ENCODE assay signal across 8 cellular contexts in the genomic region with DNA sequence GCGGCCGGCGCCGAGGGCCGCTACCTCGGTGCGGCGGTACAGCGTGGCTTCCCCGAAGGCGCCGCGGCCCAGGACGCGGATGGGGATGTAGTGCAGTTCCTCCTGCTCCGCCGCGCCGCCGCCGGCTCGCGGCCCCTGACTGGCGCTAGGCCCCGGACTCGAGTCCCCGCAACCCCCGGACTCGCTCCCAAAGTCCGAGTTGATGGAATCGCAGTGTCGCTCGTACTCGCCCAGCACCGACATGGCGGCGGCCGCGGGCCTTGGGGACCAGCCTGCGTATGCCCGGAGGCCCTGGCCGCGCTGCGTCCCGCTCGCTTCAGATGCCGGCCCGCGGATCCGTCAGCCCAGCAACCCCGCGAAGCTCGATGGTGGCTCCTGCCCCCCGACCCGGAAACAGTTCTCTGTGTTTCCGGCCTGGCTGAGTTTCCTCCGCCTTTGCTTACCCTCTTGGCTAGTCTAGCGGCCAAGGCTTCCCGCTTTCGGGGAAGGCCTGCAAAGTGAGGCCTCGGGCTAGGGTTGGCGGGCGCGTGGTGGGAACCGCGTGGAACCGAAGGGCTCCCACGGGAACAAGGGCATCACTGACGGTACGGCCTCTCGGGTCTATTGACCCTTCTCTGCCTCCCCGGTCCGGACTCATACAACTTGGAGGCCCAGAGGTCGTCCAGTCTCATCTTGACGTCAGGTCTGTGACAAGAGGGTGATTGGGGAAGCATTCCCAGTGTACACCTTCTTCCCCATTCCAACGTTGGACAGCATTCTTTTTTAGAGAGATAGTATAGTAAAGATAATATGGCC. TPM values are rescaled to one million over a fixed set of nuclear protein-coding genes. Genes with fewer than 3 reads are reported as not detected.
A peak's percentile ranks its signal among the peaks of the same experiment; 100 is the strongest.
DNase-seq lines count a peak whose midpoint lies in the region; ATAC-seq and TF ChIP-seq lines count a peak whose summit lies in the region.

TSS of gene NEK9 (minus strand) at position 370 of the 795 bp plus-strand sequence. CDS start at position 243, 127 bp downstream.

- peak within 1 kb of the TSS; percentile 94 to 99 (median 97) for H3K27ac ChIP-seq in upper lobe of left lung

- no peak for TF ChIP-seq EP300 in upper lobe of left lung (IDR thresholded peaks at IDR 0.05)

- peak in 2 of 6 experiments; percentile 17 to 19 for TF ChIP-seq CTCF in upper lobe of left lung (IDR thresholded peaks at IDR 0.05)

- no peaks in the 10 kb centered on the region for H3K9me3 ChIP-seq in adipocyte (ENCODE audit: control insufficient read depth, low read length)
- H3K9me3 ChIP-seq in upper lobe of left lung: no peaks in the 10 kb centered on the region

- intact Hi-C loops in cardiac septum (cut with DNase I) (loop anchor here (5.0 kb wide), 1 partner anchor 50 kb away; the partner anchor contains the start of gene TMED10), posterior vena cava (cut with DNase I) (loop anchor here in 1 of 2 donors (10.0 kb wide), 1 partner anchor 368 kb away; no protein-coding TSS in a partner anchor)

- H3K4me3 ChIP-seq in adipocyte (ENCODE audit: low read length) (peak within 1 kb of the TSS; percentile 83), upper lobe of left lung (peak within 1 kb of the TSS; percentile 71 to 86 (median 76))

- TF ChIP-seq POLR2A in GM10847 (IDR thresholded peaks at IDR 0.05; ENCODE audit: extremely low read depth, insufficient read length) (peak; percentile 81), upper lobe of left lung (IDR thresholded peaks at IDR 0.05) (peak in 3 of 4 donors; percentile 80 to 92 (median 91))

- peaks cover 32% of the 10 kb centered on the region for H3K4me1 ChIP-seq in adipocyte (ENCODE audit: control insufficient read depth, insufficient read depth, low read length)
- H3K4me1 ChIP-seq in upper lobe of left lung: peaks cover 22 to 42% (median 34%) of the 10 kb centered on the region in 4 donors

- H3K36me3 ChIP-seq in adipocyte (ENCODE audit: control insufficient read depth, insufficient read depth, low read length, severe bottlenecking): peaks cover 7% of the 10 kb centered on the region
- peaks cover 0 to 18% (median 0%) of the 10 kb centered on the region in 4 donors for H3K36me3 ChIP-seq in upper lobe of left lung

- H3K9ac ChIP-seq in adipocyte (ENCODE audit: low read length): peak within 1 kb of the TSS; percentile 94

- DNase-seq in NCI-H1417 treated with DMSO at 0.1 percent for 48 hours (lab: John Stamatoyannopoulos, UW) (peak; percentile 66), T follicular helper cell (ENCODE audit: low read depth) (peak; percentile 83), adipocyte (ENCODE audit: low read depth) (peak; percentile 86), cardiac septum (ENCODE audit: low spot score) (peak; percentile 95), posterior vena cava (ENCODE audit: low spot score) (peak; percentile 97), upper lobe of left lung (peak; percentile 92 to 95)

- peak; percentile 93 for ATAC-seq in HG02759 (IDR thresholded peaks at IDR 0.05; ENCODE audit: unreplicated experiment)
- ATAC-seq in upper lobe of left lung (ENCODE audit: low FRiP score in 2 of 2): peak; percentile 95 to 97

- 0% methylated on average over 16 to 46 of the region's 76 CpGs for WGBS in upper lobe of left lung, 2 donors

- H3K27me3 ChIP-seq in adipocyte (replicated peaks; ENCODE audit: control insufficient read depth, insufficient read depth, low read length) (no peaks in the 10 kb centered on the region), upper lobe of left lung (no peaks in the 10 kb centered on the region)

RNA-seq across cellular contexts. Expression of gene NEK9, which starts in this region (rescaled TPM):
- total RNA-seq in cardiac septum (115 TPM), posterior vena cava (10 to 100 TPM; 68.7 to 86.2 TPM), upper lobe of left lung (10 to 100 TPM; 37.5 to 96.4 (median 78.9) TPM)

Comparison
In these comparisons a context has a peak if more than half of its experiments do, and no peak if none do; other contexts are left out.
1. Peak in every context shown above with its lines: DNase-seq, ATAC-seq, H3K4me3 ChIP-seq and H3K27ac ChIP-seq.